Comparison of ENCODE assay signal across 20 cellular contexts in genomic region chr19:10740798-10741197, GRCh38. TPM values are rescaled to one million over a fixed set of nuclear protein-coding genes. Genes with fewer than 3 reads are reported as not detected.
DNase-seq lines count a peak whose midpoint lies in the region; TF ChIP-seq lines count a peak whose summit lies in the region.
"Had no signal": no experiment of that assay in that cellular context is flagged by ENCODE, and none has a peak within 500 bp of the region (broad histone marks: within the 10 kb centered on the region; RNA-seq: fewer than 3 reads in every experiment).

No MANE protein-coding gene starts in this region.

- DNase-seq in HT-29 (ENCODE audit: low spot score) (peak; percentile 61), endothelial cell (ENCODE audit: low spot score) (no peak), prostate gland (ENCODE audit: low spot score) (peak; percentile 41), DMS153 (lab: John Stamatoyannopoulos, UW) (no peak), hippocampal formation (lab: John Stamatoyannopoulos, UW) (no peak), nucleus accumbens (lab: John Stamatoyannopoulos, UW) (no peak)
- DNase-seq: activated CD4-positive, alpha-beta T cell treated with anti-CD3 and anti-CD28 coated beads, Interleukin-2, amount 50 U/mL, for 48 hours; activated naive CD4-positive, alpha-beta T cell treated with Interleukin-2 at 50 U/mL for 16 hours; islet precursor cell; mesenchymal stem cell; NCI-H1417 treated with DMSO at 0.1 percent for 48 hours; NCI-H524 treated with DMSO at 0.1 percent for 48 hours; nephron progenitor cell; SHP77; stimulated activated CD4-positive, alpha-beta T cell treated with anti-CD3 and anti-CD28 coated beads, Interleukin-4, amount 100 ng/mL, for 1 hour; substantia nigra had no signal

- H3K9me3 Mint-ChIP-seq in endothelial cell (ENCODE audit: unreplicated experiment): no peaks in the 10 kb centered on the region

- peaks cover 25% of the 10 kb centered on the region for H3K4me1 Mint-ChIP-seq in endothelial cell (ENCODE audit: unreplicated experiment)

- H3K27ac ChIP-seq in C4-2B (peak overlapping the region; percentile 65), prostate gland (peak overlapping the region in 1 of 2 donors; percentile 65)
- H3K27ac ChIP-seq: coronary artery, skin epidermis, VCaP had no signal

- peaks cover 19% of the 10 kb centered on the region for H3K36me3 Mint-ChIP-seq in endothelial cell (ENCODE audit: low read depth, unreplicated experiment)

- H3K4me3 Mint-ChIP-seq in endothelial cell (ENCODE audit: unreplicated experiment): no peak overlapping the region
- H3K4me3 Mint-ChIP-seq: nephron progenitor cell had no signal

- H3K27ac Mint-ChIP-seq in endothelial cell (ENCODE audit: unreplicated experiment): peak overlapping the region; percentile 8
- H3K27ac Mint-ChIP-seq: nephron progenitor cell had no signal

- no peak for TF ChIP-seq POLR2A in prostate gland (IDR thresholded peaks at IDR 0.05)

- H3K4me3 ChIP-seq in prostate gland: no peak overlapping the region
- H3K4me3 ChIP-seq: coronary artery, skin epidermis had no signal

- no peaks in the 10 kb centered on the region for H3K27me3 ChIP-seq in prostate gland (replicated peaks; ENCODE audit: insufficient read depth)

- H3K9me3 ChIP-seq in prostate gland: no peaks in the 10 kb centered on the region

- WGBS in prostate gland: 54% methylated on average over 3 of the region's 3 CpGs

- intact Hi-C loops in prostate gland (cut with DNase I): no loop called here

- H3K36me3 ChIP-seq in prostate gland: no peaks in the 10 kb centered on the region

- TF ChIP-seq CTCF in C4-2B (conservative IDR thresholded peaks at IDR 0.05) (no peak), endothelial cell (IDR thresholded peaks at IDR 0.05; ENCODE audit: unreplicated experiment) (no peak), prostate gland (IDR thresholded peaks at IDR 0.05) (no peak)

- peaks cover 4% of the 10 kb centered on the region for H3K4me1 ChIP-seq in prostate gland (replicated peaks)

- H3K27me3 Mint-ChIP-seq in endothelial cell (ENCODE audit: unreplicated experiment): peaks cover 6% of the 10 kb centered on the region

RNA-seq across cellular contexts. Expression of gene DNM2, which starts 22.9 kb away (rescaled TPM):
- total RNA-seq in HT-29 (2014; rRNA removed; shearing (Covaris generic)): 180 and 196 TPM in 2 replicates
- total RNA-seq in endothelial cell (ENCODE audit: unreplicated experiment) (184 TPM), prostate gland (100 to 1,000 TPM; 137 to 279 TPM)

RNA-seq across cellular contexts. Expression of gene QTRT1, which starts 39.6 kb away (rescaled TPM):
- 32.7 and 36.0 TPM in 2 replicates for total RNA-seq in HT-29 (2014; rRNA removed; shearing (Covaris generic))
- total RNA-seq in endothelial cell (ENCODE audit: unreplicated experiment): 32.5 TPM
- total RNA-seq in prostate gland: 10 to 100 TPM; 45.0 to 49.0 TPM

Comparison
In these comparisons a context has a peak if more than half of its experiments do, and no peak if none do; other contexts are left out.
1. DNase-seq: peak in HT-29 (single experiment) and prostate gland (single experiment); none in endothelial cell (single experiment), DMS153 (single experiment), hippocampal formation (0 of 2) and nucleus accumbens (0 of 56).